ENCODE assay signal across 28 cellular contexts in genomic region chr11:7656704-7657103, GRCh38. TPM values are rescaled to one million over a fixed set of nuclear protein-coding genes. Genes with fewer than 3 reads are reported as not detected.
A peak's percentile ranks its signal among the peaks of the same experiment; 100 is the strongest.
DNase-seq lines count a peak whose midpoint lies in the region; ATAC-seq and TF ChIP-seq lines count a peak whose summit lies in the region.
"Had no signal": no experiment of that assay in that cellular context is flagged by ENCODE, and none has a peak within 500 bp of the region (broad histone marks: within the 10 kb centered on the region; RNA-seq: fewer than 3 reads in every experiment).

No MANE protein-coding gene starts in this region.

- H3K9me3 Mint-ChIP-seq in activated T-helper 1 cell treated with anti-CD3 and anti-CD28 coated beads, Interleukin-12 subunit alpha, Interleukin-12 subunit beta, Interleukin-2, Interleukin-4 antibody, amounts not matched to agents 30 ng/mL and 10 ng/mL and 1 ng/mL, durations not matched to agents 14 hours and 24 hours and 36 hours: no peaks in the 10 kb centered on the region
- H3K9me3 Mint-ChIP-seq: activated naive CD4-positive, alpha-beta T cell treated with anti-CD3 and anti-CD28 coated beads, Interleukin-2, amount 10 ng/mL, durations not matched to agents 7 days and 5 days; activated T-cell treated with anti-CD3 and anti-CD28 coated beads, Interleukin-2, amount 50 U/mL, for 72 hours; memory B cell; stimulated activated naive CD8-positive, alpha-beta T cell treated with anti-CD3 and anti-CD28 coated beads, Interleukin-15, Interleukin-2, amounts not matched to agents 100 ng/mL and 50 ng/mL, for 24 hours; T-cell had no signal

- H3K27ac Mint-ChIP-seq in activated T-helper 1 cell treated with anti-CD3 and anti-CD28 coated beads, Interleukin-12 subunit alpha, Interleukin-12 subunit beta, Interleukin-2, Interleukin-4 antibody, amounts not matched to agents 30 ng/mL and 10 ng/mL and 1 ng/mL, durations not matched to agents 14 hours and 24 hours and 36 hours: no peak overlapping the region
- H3K27ac Mint-ChIP-seq: activated CD4-positive, alpha-beta T cell treated with anti-CD3 and anti-CD28 coated beads for 36 hours; activated naive CD4-positive, alpha-beta T cell treated with anti-CD3 and anti-CD28 coated beads, Interleukin-2, amount 10 ng/mL, durations not matched to agents 7 days and 5 days; activated T-cell treated with anti-CD3 and anti-CD28 coated beads, Interleukin-2, amount 50 U/mL, for 72 hours; stimulated activated naive CD8-positive, alpha-beta T cell treated with anti-CD3 and anti-CD28 coated beads, Interleukin-15, Interleukin-2, amounts not matched to agents 100 ng/mL and 50 ng/mL, for 24 hours; T-cell had no signal

- H3K4me3 Mint-ChIP-seq in activated T-helper 1 cell treated with anti-CD3 and anti-CD28 coated beads, Interleukin-12 subunit alpha, Interleukin-12 subunit beta, Interleukin-2, Interleukin-4 antibody, amounts not matched to agents 30 ng/mL and 10 ng/mL and 1 ng/mL, durations not matched to agents 14 hours and 24 hours and 36 hours: no peak overlapping the region
- H3K4me3 Mint-ChIP-seq: activated CD4-positive, alpha-beta T cell treated with anti-CD3 and anti-CD28 coated beads for 36 hours; activated naive CD4-positive, alpha-beta T cell treated with anti-CD3 and anti-CD28 coated beads, Interleukin-2, amount 10 ng/mL, durations not matched to agents 7 days and 5 days; activated T-cell treated with anti-CD3 and anti-CD28 coated beads, Interleukin-2, amount 50 U/mL, for 72 hours; memory B cell; naive thymus-derived CD4-positive, alpha-beta T cell; stimulated activated naive CD8-positive, alpha-beta T cell treated with anti-CD3 and anti-CD28 coated beads, Interleukin-15, Interleukin-2, amounts not matched to agents 100 ng/mL and 50 ng/mL, for 24 hours; T-cell had no signal

- H3K27ac ChIP-seq in right cardiac atrium (ENCODE audit: low read length) (peak overlapping the region; percentile 39), parathyroid adenoma (peak overlapping the region; percentile 88)
- H3K27ac ChIP-seq: KMS-11 had no signal

- H3K4me3 ChIP-seq in right cardiac atrium (ENCODE audit: low read length): no peak overlapping the region
- H3K4me3 ChIP-seq in parathyroid adenoma (ENCODE audit: low read depth, low read length): no peak overlapping the region

- no peak overlapping the region for H3K9ac ChIP-seq in parathyroid adenoma
- H3K9ac ChIP-seq: KMS-11 had no signal

- WGBS in right cardiac atrium: 77% methylated on average over 11 of the region's 11 CpGs

- no peak overlapping the region for H3K4me2 ChIP-seq in parathyroid adenoma (ENCODE audit: low read length)
- H3K4me2 ChIP-seq: KMS-11 had no signal

- H3K9me3 ChIP-seq in right cardiac atrium (ENCODE audit: control insufficient read depth, low read length) (no peaks in the 10 kb centered on the region), parathyroid adenoma (ENCODE audit: control insufficient read depth, low read length) (no peaks in the 10 kb centered on the region)
- H3K9me3 ChIP-seq: BE2C had no signal

- no peak for DNase-seq in Right ventricle myocardium inferior (ENCODE audit: missing footprints)
- DNase-seq in cardiac septum (ENCODE audit: low spot score): no peak
- DNase-seq in right cardiac atrium: peak in 1 of 3 donors; percentile 28
- peak; percentile 41 for DNase-seq in ureter (ENCODE audit: low spot score)
- DNase-seq in NCI-H446 (lab: John Stamatoyannopoulos, UW): no peak
- DNase-seq in activated T-helper 1 cell treated with anti-CD3 and anti-CD28 coated beads, Interleukin-12 subunit alpha, Interleukin-12 subunit beta, Interleukin-2, Interleukin-4 antibody, amounts not matched to agents 30 ng/mL and 10 ng/mL and 1 ng/mL, durations not matched to agents 14 hours and 24 hours and 36 hours (ENCODE audit: low spot score): no peak
- no peak for DNase-seq in A172 (ENCODE audit: low spot score)
- DNase-seq: activated T-cell treated with anti-CD3 and anti-CD28 coated beads, Interleukin-2, amount 50 U/mL, for 72 hours; GOT3; kidney; NCI-H146; NCI-H510A; NK-92 treated with Interleukin-12 subunit alpha and Interleukin-12 subunit beta, amount 100 ng/mL, for 24 hours; stimulated activated CD4-positive, alpha-beta T cell treated with anti-CD3 and anti-CD28 coated beads, Interleukin-12 subunit alpha, Interleukin-12 subunit beta, amount 100 ng/mL, for 4 hours; stimulated activated CD4-positive, alpha-beta T cell treated with anti-CD3 and anti-CD28 coated beads, Interleukin-4, amount 100 ng/mL, for 4 hours; T-cell had no signal

- H3K27me3 Mint-ChIP-seq in activated T-helper 1 cell treated with anti-CD3 and anti-CD28 coated beads, Interleukin-12 subunit alpha, Interleukin-12 subunit beta, Interleukin-2, Interleukin-4 antibody, amounts not matched to agents 30 ng/mL and 10 ng/mL and 1 ng/mL, durations not matched to agents 14 hours and 24 hours and 36 hours (ENCODE audit: insufficient read depth): no peaks in the 10 kb centered on the region
- H3K27me3 Mint-ChIP-seq: activated CD4-positive, alpha-beta T cell treated with anti-CD3 and anti-CD28 coated beads for 36 hours; activated naive CD4-positive, alpha-beta T cell treated with anti-CD3 and anti-CD28 coated beads, Interleukin-2, amount 10 ng/mL, durations not matched to agents 7 days and 5 days; memory B cell; naive thymus-derived CD4-positive, alpha-beta T cell; stimulated activated naive CD8-positive, alpha-beta T cell treated with anti-CD3 and anti-CD28 coated beads, Interleukin-15, Interleukin-2, amounts not matched to agents 100 ng/mL and 50 ng/mL, for 24 hours; T-cell had no signal

- intact Hi-C loops in Right ventricle myocardium inferior (cut with DNase I): loop anchor here (1.0 to 10.0 kb wide), 3 partner anchors 85 to 202 kb away; partner anchors contain the start of gene PPFIBP2
- intact Hi-C loops in cardiac septum (cut with DNase I): loop anchor here (1.0 to 10.0 kb wide), 3 partner anchors 85 to 212 kb away; partner anchors contain the start of gene PPFIBP2
- intact Hi-C loops in right cardiac atrium (cut with DNase I): loop anchor here in 2 of 4 donors (1.0 to 5.0 kb wide), 2 partner anchors 84 to 85 kb away; no protein-coding TSS in a partner anchor
- intact Hi-C loops in activated T-helper 1 cell treated with anti-CD3 and anti-CD28 coated beads, Interleukin-12 subunit alpha, Interleukin-12 subunit beta, Interleukin-2, Interleukin-4 antibody, amounts not matched to agents 30 ng/mL and 10 ng/mL and 1 ng/mL, durations not matched to agents 14 hours and 24 hours and 36 hours (cut with micrococcal nuclease): no loop called here

- H3K36me3 ChIP-seq in parathyroid adenoma (ENCODE audit: control insufficient read depth, insufficient read depth, low read length): no peaks in the 10 kb centered on the region
- H3K36me3 ChIP-seq: BE2C had no signal

- H3K4me1 ChIP-seq in right cardiac atrium (ENCODE audit: control insufficient read depth, insufficient read depth, low read length) (no peaks in the 10 kb centered on the region), parathyroid adenoma (peaks cover 12% of the 10 kb centered on the region)

- no peak overlapping the region for H2AFZ ChIP-seq in parathyroid adenoma

- no peak for TF ChIP-seq CTCF in parathyroid adenoma (IDR thresholded peaks at IDR 0.05)

- no peaks in the 10 kb centered on the region for H3K79me2 ChIP-seq in parathyroid adenoma

- H3K27me3 ChIP-seq in right cardiac atrium (ENCODE audit: control insufficient read depth, insufficient read depth) (no peaks in the 10 kb centered on the region), parathyroid adenoma (ENCODE audit: control insufficient read depth, insufficient read depth, low read length) (no peaks in the 10 kb centered on the region)
- H3K27me3 ChIP-seq: BE2C had no signal

- H3K36me3 Mint-ChIP-seq in activated T-helper 1 cell treated with anti-CD3 and anti-CD28 coated beads, Interleukin-12 subunit alpha, Interleukin-12 subunit beta, Interleukin-2, Interleukin-4 antibody, amounts not matched to agents 30 ng/mL and 10 ng/mL and 1 ng/mL, durations not matched to agents 14 hours and 24 hours and 36 hours (ENCODE audit: low read depth): no peaks in the 10 kb centered on the region

- H3K4me1 Mint-ChIP-seq in activated T-helper 1 cell treated with anti-CD3 and anti-CD28 coated beads, Interleukin-12 subunit alpha, Interleukin-12 subunit beta, Interleukin-2, Interleukin-4 antibody, amounts not matched to agents 30 ng/mL and 10 ng/mL and 1 ng/mL, durations not matched to agents 14 hours and 24 hours and 36 hours (ENCODE audit: low read depth): no peaks in the 10 kb centered on the region
- H3K4me1 Mint-ChIP-seq: activated CD4-positive, alpha-beta T cell treated with anti-CD3 and anti-CD28 coated beads for 36 hours; activated naive CD4-positive, alpha-beta T cell treated with anti-CD3 and anti-CD28 coated beads, Interleukin-2, amount 10 ng/mL, durations not matched to agents 7 days and 5 days; naive thymus-derived CD4-positive, alpha-beta T cell; T-cell had no signal

- ATAC-seq in Right ventricle myocardium inferior (peak; percentile 22), right cardiac atrium (peak; percentile 30 to 39)

RNA-seq across cellular contexts. Expression of gene CYB5R2, which starts 16.6 kb away (rescaled TPM):
- total RNA-seq in Right ventricle myocardium inferior: 1.3 TPM
- total RNA-seq in cardiac septum: 1.7 TPM
- 1 to 10 TPM; 1.6 to 4.4 (median 2.8) TPM for total RNA-seq in right cardiac atrium
- 2.4 TPM for polyA plus RNA-seq in right cardiac atrium
- 28.4 TPM for total RNA-seq in ureter
- 2.8 and 3.0 TPM in 2 replicates for total RNA-seq in activated T-helper 1 cell treated with anti-CD3 and anti-CD28 coated beads, Interleukin-12 subunit alpha, Interleukin-12 subunit beta, Interleukin-2, Interleukin-4 antibody, amounts not matched to agents 30 ng/mL and 10 ng/mL and 1 ng/mL, durations not matched to agents 14 hours and 24 hours and 36 hours
- total RNA-seq in A172 (2014; rRNA removed; shearing (Covaris generic)): not detected in 2 replicates

RNA-seq across cellular contexts. Expression of gene OVCH2, which starts 49.6 kb away (rescaled TPM):
- total RNA-seq in Right ventricle myocardium inferior: not detected
- total RNA-seq in cardiac septum: not detected
- not detected for total RNA-seq in right cardiac atrium
- not detected for polyA plus RNA-seq in right cardiac atrium
- total RNA-seq in ureter: 9.4 TPM
- total RNA-seq in activated T-helper 1 cell treated with anti-CD3 and anti-CD28 coated beads, Interleukin-12 subunit alpha, Interleukin-12 subunit beta, Interleukin-2, Interleukin-4 antibody, amounts not matched to agents 30 ng/mL and 10 ng/mL and 1 ng/mL, durations not matched to agents 14 hours and 24 hours and 36 hours: not detected in 2 replicates
- not detected in 2 replicates for total RNA-seq in A172 (2014; rRNA removed; shearing (Covaris generic))
- total RNA-seq: A673; activated CD4-positive, alpha-beta T cell treated with anti-CD3 and anti-CD28 coated beads for 36 hours; activated CD8-positive, alpha-beta memory T cell treated with anti-CD3 and anti-CD28 coated beads for 36 hours; activated T-cell treated with anti-CD3 and anti-CD28 coated beads, Interleukin-2, amount 50 U/mL, for 72 hours; dermis microvascular lymphatic vessel endothelial cell; naive thymus-derived CD4-positive, alpha-beta T cell; occipital lobe; T-cell had no signal
- polyA plus RNA-seq: naive thymus-derived CD4-positive, alpha-beta T cell had no signal
